9 cellular contexts compared by ENCODE assay signal in the genomic region with DNA sequence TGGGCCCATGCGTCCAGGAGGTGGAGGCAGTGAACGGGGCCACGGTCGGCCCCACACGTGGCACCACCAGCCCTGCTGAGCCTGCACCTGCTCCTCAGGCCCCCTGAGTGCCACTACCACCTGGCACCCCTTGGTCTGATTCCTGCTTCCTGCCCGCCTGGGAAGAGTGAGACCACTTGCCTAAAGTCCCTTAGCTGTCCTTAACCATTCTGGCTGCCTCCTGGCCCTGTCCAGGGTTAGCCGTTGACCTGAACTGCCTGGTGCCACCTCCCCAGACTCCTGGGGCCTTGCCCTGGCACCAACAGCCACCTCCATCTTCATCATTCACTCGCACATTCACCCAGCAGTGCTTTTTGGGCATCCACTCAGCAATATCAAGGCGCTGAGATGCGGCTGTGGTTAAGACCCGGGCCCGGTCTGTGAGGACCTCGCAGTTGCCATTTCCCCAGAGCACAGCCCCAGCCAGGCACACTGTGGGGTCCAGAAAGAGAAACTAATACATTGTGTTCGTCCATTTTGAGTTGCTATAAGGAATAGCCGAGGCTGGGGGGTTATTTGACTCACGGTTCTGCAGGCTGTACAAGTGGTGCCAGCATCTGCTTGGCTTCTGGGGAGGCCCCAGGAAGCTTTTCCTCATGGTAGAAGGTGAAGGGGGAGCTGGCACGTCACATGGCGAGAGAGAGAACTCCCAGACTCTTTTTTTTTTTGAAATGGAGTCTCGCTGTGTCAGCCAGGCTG.
A peak's percentile ranks its signal among the peaks of the same experiment; 100 is the strongest.
DNase-seq lines count a peak whose midpoint lies in the region; ATAC-seq and TF ChIP-seq lines count a peak whose summit lies in the region.
"Had no signal": no experiment of that assay in that cellular context is flagged by ENCODE, and none has a peak within 500 bp of the region (broad histone marks: within the 10 kb centered on the region; RNA-seq: fewer than 3 reads in every experiment).

No MANE protein-coding gene starts in this region.

- intact Hi-C loops in activated naive CD4-positive, alpha-beta T cell treated with anti-CD3 and anti-CD28 coated beads for 36 hours (cut with micrococcal nuclease) = loop anchor here (1.0 to 10.0 kb wide), 5 partner anchors 8 to 1316 kb away; a partner anchor contains a TSS

- peak overlapping the region; percentile 86 for H3K4me3 Mint-ChIP-seq in activated naive CD4-positive, alpha-beta T cell treated with anti-CD3 and anti-CD28 coated beads for 36 hours
- H3K4me3 Mint-ChIP-seq in activated T-cell treated with anti-CD3 and anti-CD28 coated beads, Interleukin-2, amount 50 U/mL, for 72 hours = peak overlapping the region; percentile 97 to 99
- H3K4me3 Mint-ChIP-seq in naive B cell = peak overlapping the region; percentile 68 to 98 (median 89)

- H3K36me3 ChIP-seq in upper lobe of left lung = no peaks in the 10 kb centered on the region
- H3K36me3 ChIP-seq: pancreas had no signal

- WGBS in upper lobe of left lung, 2 donors = 87 to 89% methylated on average over 11 to 19 of the region's 19 CpGs

- ATAC-seq in activated T-cell treated with anti-CD3 and anti-CD28 coated beads, Interleukin-2, amount 50 U/mL, for 72 hours (replicated peaks in 1 of 2) = peak; percentile 5 to 16
- ATAC-seq in naive B cell (ENCODE audit: low read depth in 2 of 2) = no peak
- no peak for ATAC-seq in upper lobe of left lung (ENCODE audit: low FRiP score in 2 of 2)
- ATAC-seq in GM21390 (IDR thresholded peaks at IDR 0.05; ENCODE audit: unreplicated experiment) = no peak
- ATAC-seq in HG02938 (IDR thresholded peaks at IDR 0.05; ENCODE audit: unreplicated experiment) = no peak
- ATAC-seq in GM18498 (IDR thresholded peaks at IDR 0.05; ENCODE audit: unreplicated experiment) = no peak

- H3K4me1 Mint-ChIP-seq in activated naive CD4-positive, alpha-beta T cell treated with anti-CD3 and anti-CD28 coated beads for 36 hours (ENCODE audit: low read depth) = peaks cover 50% of the 10 kb centered on the region
- H3K4me1 Mint-ChIP-seq in activated T-cell treated with anti-CD3 and anti-CD28 coated beads, Interleukin-2, amount 50 U/mL, for 72 hours (ENCODE audit: low read depth) = peaks cover 85% of the 10 kb centered on the region
- H3K4me1 Mint-ChIP-seq in naive B cell = peaks cover 62 to 94% (median 89%) of the 10 kb centered on the region in 3 donors

- H3K27me3 ChIP-seq in upper lobe of left lung = no peaks in the 10 kb centered on the region
- H3K27me3 ChIP-seq: pancreas had no signal

- CTCF ChIA-PET in activated naive CD4-positive, alpha-beta T cell treated with anti-CD3 and anti-CD28 coated beads for 36 hours (lab: Charles Lee) = interaction anchor here (0.7 to 3.0 kb wide), 8 partner anchors 10 to 58 kb away, joined by 3 to 18 read pairs (median 10); no protein-coding TSS in a partner anchor

- TF ChIP-seq EP300 in upper lobe of left lung (IDR thresholded peaks at IDR 0.05) = no peak

- no peaks in the 10 kb centered on the region for H3K9me3 ChIP-seq in upper lobe of left lung
- H3K9me3 ChIP-seq: pancreas had no signal

- no peaks in the 10 kb centered on the region for H3K9me3 Mint-ChIP-seq in activated naive CD4-positive, alpha-beta T cell treated with anti-CD3 and anti-CD28 coated beads for 36 hours
- H3K9me3 Mint-ChIP-seq in activated T-cell treated with anti-CD3 and anti-CD28 coated beads, Interleukin-2, amount 50 U/mL, for 72 hours = no peaks in the 10 kb centered on the region
- no peaks in the 10 kb centered on the region for H3K9me3 Mint-ChIP-seq in naive B cell

- H3K4me1 ChIP-seq in upper lobe of left lung = peaks cover 57 to 87% (median 65%) of the 10 kb centered on the region in 4 donors

- TF ChIP-seq POLR2A in upper lobe of left lung (IDR thresholded peaks at IDR 0.05) = no peak

- DNase-seq in activated naive CD4-positive, alpha-beta T cell treated with anti-CD3 and anti-CD28 coated beads for 36 hours = peak; percentile 68
- no peak for DNase-seq in activated naive CD4-positive, alpha-beta T cell treated with Interleukin-2 at 50 U/mL for 16 hours
- peak in 1 of 2 donors; percentile 44 for DNase-seq in activated T-cell treated with anti-CD3 and anti-CD28 coated beads, Interleukin-2, amount 50 U/mL, for 72 hours
- DNase-seq in naive B cell = no peak
- DNase-seq in upper lobe of left lung = peak in 1 of 2 donors; percentile 72
- DNase-seq: pancreas had no signal

- no peak for TF ChIP-seq CTCF in upper lobe of left lung (IDR thresholded peaks at IDR 0.05)

- H3K27ac Mint-ChIP-seq in activated naive CD4-positive, alpha-beta T cell treated with anti-CD3 and anti-CD28 coated beads for 36 hours = peak overlapping the region; percentile 100
- H3K27ac Mint-ChIP-seq in activated T-cell treated with anti-CD3 and anti-CD28 coated beads, Interleukin-2, amount 50 U/mL, for 72 hours = peak overlapping the region; percentile 87
- H3K27ac Mint-ChIP-seq in naive B cell = peak overlapping the region; percentile 97 to 99 (median 98)

- peak overlapping the region in 3 of 4 donors; percentile 51 to 82 (median 80) for H3K27ac ChIP-seq in upper lobe of left lung
- H3K27ac ChIP-seq: pancreas had no signal

- no peak overlapping the region for H3K4me3 ChIP-seq in upper lobe of left lung
- H3K4me3 ChIP-seq: pancreas had no signal

- H3K36me3 Mint-ChIP-seq in activated naive CD4-positive, alpha-beta T cell treated with anti-CD3 and anti-CD28 coated beads for 36 hours (ENCODE audit: low read depth) = peaks cover 61% of the 10 kb centered on the region
- peaks cover 13 to 21% of the 10 kb centered on the region in 2 donors for H3K36me3 Mint-ChIP-seq in activated T-cell treated with anti-CD3 and anti-CD28 coated beads, Interleukin-2, amount 50 U/mL, for 72 hours (ENCODE audit: insufficient read depth in 2 of 2)
- no peaks in the 10 kb centered on the region for H3K36me3 Mint-ChIP-seq in naive B cell

- no peaks in the 10 kb centered on the region for H3K27me3 Mint-ChIP-seq in activated naive CD4-positive, alpha-beta T cell treated with anti-CD3 and anti-CD28 coated beads for 36 hours (ENCODE audit: low read depth)
- H3K27me3 Mint-ChIP-seq in activated T-cell treated with anti-CD3 and anti-CD28 coated beads, Interleukin-2, amount 50 U/mL, for 72 hours (ENCODE audit: low read depth) = no peaks in the 10 kb centered on the region
- H3K27me3 Mint-ChIP-seq in naive B cell = no peaks in the 10 kb centered on the region

Comparison
In these comparisons a context has a peak if more than half of its experiments do, and no peak if none do; other contexts are left out.
1. ATAC-seq: peak in activated T-cell treated with anti-CD3 and anti-CD28 coated beads, Interleukin-2, amount 50 U/mL, for 72 hours (2 of 2); none in naive B cell (0 of 2), upper lobe of left lung (0 of 2), GM21390 (single experiment), HG02938 (single experiment) and GM18498 (single experiment).
2. Peak in every context shown above with its lines, with median percentiles within 50 percentile points of each other: H3K27ac Mint-ChIP-seq and H3K4me3 Mint-ChIP-seq.